8 cellular contexts compared by ENCODE assay signal in genomic region chr19:1237754-1238372, GRCh38. TPM values are rescaled to one million over a fixed set of nuclear protein-coding genes. Genes with fewer than 3 reads are reported as not detected.
DNase-seq lines count a peak whose midpoint lies in the region; ATAC-seq and TF ChIP-seq lines count a peak whose summit lies in the region.

Gene CBARP, minus strand, starts transcription at chr19:1238005. Its CDS starts 1,905 bp downstream, at chr19:1236100.

- peaks cover 0 to 3% (median 0%) of the 10 kb centered on the region in 8 donors for H3K9me3 Mint-ChIP-seq in CD4-positive, alpha-beta memory T cell
- no peaks in the 10 kb centered on the region for H3K9me3 Mint-ChIP-seq in activated naive CD4-positive, alpha-beta T cell treated with anti-CD3 and anti-CD28 coated beads, Interleukin-2, amount 50 U/mL, for 24 hours

- intact Hi-C loops in CD4-positive, alpha-beta memory T cell (cut with micrococcal nuclease) = no loop called here

- peak within 1 kb of the TSS; percentile 55 to 88 (median 80) for H3K4me3 Mint-ChIP-seq in CD4-positive, alpha-beta memory T cell
- H3K4me3 Mint-ChIP-seq in activated naive CD4-positive, alpha-beta T cell treated with anti-CD3 and anti-CD28 coated beads, Interleukin-2, amount 50 U/mL, for 24 hours = peak within 1 kb of the TSS; percentile 78

- no peak for DNase-seq in CD4-positive, alpha-beta memory T cell
- DNase-seq in right atrium auricular region (ENCODE audit: low spot score) (no peak), superior temporal gyrus (ENCODE audit: extremely low spot score) (no peak), occipital lobe (lab: John Stamatoyannopoulos, UW) (no peak)

- H3K9ac ChIP-seq in HUES6 (ENCODE audit: low read length) = peak within 1 kb of the TSS; percentile 65

- H3K4me1 ChIP-seq in CD4-positive, alpha-beta memory T cell (ENCODE audit: insufficient read depth, low read length) = peaks cover 31% of the 10 kb centered on the region
- H3K4me1 ChIP-seq in HUES6 (ENCODE audit: control insufficient read depth, insufficient read depth, low read length) (peaks cover 12% of the 10 kb centered on the region), right atrium auricular region (peaks cover 0 to 48% of the 10 kb centered on the region in 2 donors)

- POLR2A ChIA-PET in CD4-positive, alpha-beta memory T cell (lab: Charles Lee; ENCODE audit: partially characterized antibody) = interaction anchor here (0.8 to 10.1 kb wide), 8 partner anchors 26 to 217 kb away, joined by 3 to 650 read pairs (median 3); partner anchors contain the start of genes ARHGAP45, CIRBP, FAM174C and RNU6-2

- no peaks in the 10 kb centered on the region for H3K9me3 ChIP-seq in CD4-positive, alpha-beta memory T cell (ENCODE audit: control insufficient read depth in 1 of 2, low read length in 2 of 2)
- no peaks in the 10 kb centered on the region for H3K9me3 ChIP-seq in HUES6 (ENCODE audit: control insufficient read depth, insufficient read depth, low read depth, low read length)
- no peaks in the 10 kb centered on the region for H3K9me3 ChIP-seq in right atrium auricular region

- no peak within 1 kb of the TSS for H3K4me3 ChIP-seq in CD4-positive, alpha-beta memory T cell (ENCODE audit: low read length in 2 of 2)
- peak within 1 kb of the TSS; percentile 83 for H3K4me3 ChIP-seq in HUES6 (ENCODE audit: low read depth, low read length)
- H3K4me3 ChIP-seq in right atrium auricular region = peak within 1 kb of the TSS; percentile 44 to 70
- H3K4me3 ChIP-seq in skin epidermis = peak within 1 kb of the TSS; percentile 35 to 56 (median 47)

- no peaks in the 10 kb centered on the region for H3K36me3 ChIP-seq in CD4-positive, alpha-beta memory T cell (ENCODE audit: insufficient read depth, low read length)
- peaks cover 31% of the 10 kb centered on the region for H3K36me3 ChIP-seq in HUES6 (ENCODE audit: control insufficient read depth, insufficient read depth, low read length)
- no peaks in the 10 kb centered on the region for H3K36me3 ChIP-seq in right atrium auricular region

- no peak for ATAC-seq in HG03565 (IDR thresholded peaks at IDR 0.05; ENCODE audit: unreplicated experiment)

- no peak within 1 kb of the TSS for H3K27ac ChIP-seq in CD4-positive, alpha-beta memory T cell (ENCODE audit: low read depth, low read length)
- H3K27ac ChIP-seq in HUES6 (ENCODE audit: low read depth, low read length) (no peak within 1 kb of the TSS; the same call in 1 of the 2 replicates), right atrium auricular region (peak within 1 kb of the TSS; percentile 99), skin epidermis (peak within 1 kb of the TSS in 16 of 21 experiments; percentile 35 to 84 (median 60))

- CTCF ChIA-PET in CD4-positive, alpha-beta memory T cell (lab: Charles Lee; ENCODE audit: partially characterized antibody) = interaction anchor here (1.7 kb wide), 1 partner anchor 254 kb away, joined by 6 read pairs; the partner anchor contains the start of gene WDR18

- no peak for TF ChIP-seq CTCF in right atrium auricular region (IDR thresholded peaks at IDR 0.05)

- peak within 1 kb of the TSS; percentile 75 to 95 (median 88) for H3K27ac Mint-ChIP-seq in CD4-positive, alpha-beta memory T cell
- H3K27ac Mint-ChIP-seq in activated naive CD4-positive, alpha-beta T cell treated with anti-CD3 and anti-CD28 coated beads, Interleukin-2, amount 50 U/mL, for 24 hours = peak within 1 kb of the TSS; percentile 79

- peaks cover 0 to 2% of the 10 kb centered on the region in 2 donors for H3K36me3 Mint-ChIP-seq in CD4-positive, alpha-beta memory T cell
- no peaks in the 10 kb centered on the region for H3K36me3 Mint-ChIP-seq in activated naive CD4-positive, alpha-beta T cell treated with anti-CD3 and anti-CD28 coated beads, Interleukin-2, amount 50 U/mL, for 24 hours

- H3K27me3 ChIP-seq in CD4-positive, alpha-beta memory T cell (ENCODE audit: insufficient read depth, low read length) = no peaks in the 10 kb centered on the region
- H3K27me3 ChIP-seq in HUES6 (ENCODE audit: control insufficient read depth, insufficient read depth, low read length) = no peaks in the 10 kb centered on the region
- no peaks in the 10 kb centered on the region for H3K27me3 ChIP-seq in right atrium auricular region

- peaks cover 10 to 40% (median 25%) of the 10 kb centered on the region in 4 donors for H3K4me1 Mint-ChIP-seq in CD4-positive, alpha-beta memory T cell
- peaks cover 18% of the 10 kb centered on the region for H3K4me1 Mint-ChIP-seq in activated naive CD4-positive, alpha-beta T cell treated with anti-CD3 and anti-CD28 coated beads, Interleukin-2, amount 50 U/mL, for 24 hours

- peaks cover 6 to 10% of the 10 kb centered on the region in 2 donors for H3K27me3 Mint-ChIP-seq in CD4-positive, alpha-beta memory T cell
- H3K27me3 Mint-ChIP-seq in activated naive CD4-positive, alpha-beta T cell treated with anti-CD3 and anti-CD28 coated beads, Interleukin-2, amount 50 U/mL, for 24 hours = peaks cover 6% of the 10 kb centered on the region

RNA-seq across cellular contexts. Expression of gene CBARP, which starts in this region (rescaled TPM):
- total RNA-seq in CD4-positive, alpha-beta memory T cell = not detected
- polyA plus RNA-seq in CD4-positive, alpha-beta memory T cell = not detected
- total RNA-seq in right atrium auricular region (1 to 10 TPM; 2.4 to 2.6 TPM), occipital lobe (6.6 TPM)

Comparison
In these comparisons a context has a peak if more than half of its experiments do, and no peak if none do; other contexts are left out.
1. H3K27ac ChIP-seq: peak in right atrium auricular region (2 of 2) and skin epidermis (16 of 21); none in CD4-positive, alpha-beta memory T cell (single experiment) and HUES6 (single experiment).
2. H3K4me3 ChIP-seq: peak in HUES6 (single experiment), right atrium auricular region (2 of 2) and skin epidermis (7 of 7); none in CD4-positive, alpha-beta memory T cell (0 of 2).